ENCODE assay signal across 23 cellular contexts in genomic region chr20:40082436-40082835, GRCh38.
"Had no signal": no experiment of that assay in that cellular context is flagged by ENCODE, and none has a peak within 500 bp of the region (broad histone marks: within the 10 kb centered on the region; RNA-seq: fewer than 3 reads in every experiment).

No MANE protein-coding gene starts in this region.

- DNase-seq: Kasumi-1; MM.1S; NCI-H1092 treated with DMSO at 0.1 percent for 48 hours; NCI-H1436 treated with DMSO at 0.1 percent for 48 hours; NCI-H1694; NCI-H187 treated with DMSO at 0.1 percent for 48 hours; NCI-H2029 treated with DMSO at 0.1 percent for 48 hours; NCI-H226; NCI-H446; NCI-H510A; NCI-H524 treated with DMSO at 0.1 percent for 48 hours; NCI-H69; NCI-H774; NK-92 treated with Interleukin-12 subunit alpha and Interleukin-12 subunit beta, amount 100 ng/mL, for 24 hours; OCI-M1; PC-9; Peyer's patch; SIG-M5; SW 1271; T-cell had no signal

- ATAC-seq: K562, Right ventricle myocardium inferior, T-cell had no signal

- FAIRE-seq: HTR-8/SVneo, K562 had no signal
